In the genomic region with DNA sequence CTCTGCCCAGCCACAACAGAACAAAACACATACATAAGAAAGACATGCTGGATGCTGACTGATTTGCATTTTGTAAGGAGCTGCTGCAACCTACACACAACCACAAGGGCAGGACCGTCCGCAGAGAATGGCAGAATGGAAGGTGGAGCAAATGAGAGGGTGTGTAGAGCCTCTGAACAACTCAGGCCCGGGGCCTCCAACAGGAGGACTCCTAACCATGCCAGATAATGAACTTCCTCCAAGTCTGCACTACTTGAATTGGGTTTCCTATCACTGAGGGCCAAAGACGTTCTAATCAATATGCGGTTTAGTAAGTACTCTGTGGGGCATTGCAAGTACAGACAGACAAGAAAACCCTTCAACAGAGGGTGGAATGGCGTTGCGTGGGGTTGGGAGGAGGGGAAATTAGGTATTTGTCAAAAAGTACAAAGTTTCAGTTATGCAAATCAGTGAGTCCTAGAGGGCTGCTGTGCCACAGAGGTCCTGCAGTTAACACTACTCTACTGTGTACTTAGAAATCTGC, we compare ENCODE assay signal across 9 cellular contexts. TPM values are rescaled to one million over a fixed set of nuclear protein-coding genes. Genes with fewer than 3 reads are reported as not detected.
DNase-seq lines count a peak whose midpoint lies in the region; ATAC-seq and TF ChIP-seq lines count a peak whose summit lies in the region.
"Had no signal": no experiment of that assay in that cellular context is flagged by ENCODE, and none has a peak within 500 bp of the region (broad histone marks: within the 10 kb centered on the region; RNA-seq: fewer than 3 reads in every experiment).

No MANE protein-coding gene starts in this region.

- H3K27ac ChIP-seq in stomach = no peak overlapping the region
- no peak overlapping the region for H3K27ac ChIP-seq in ascending aorta

- no peaks in the 10 kb centered on the region for H3K27me3 ChIP-seq in stomach
- no peaks in the 10 kb centered on the region for H3K27me3 ChIP-seq in ascending aorta

- H3K36me3 ChIP-seq in stomach (peaks cover 0 to 5% (median 0%) of the 10 kb centered on the region in 4 donors), ascending aorta (peaks cover 0 to 3% of the 10 kb centered on the region in 2 donors)

- no peaks in the 10 kb centered on the region for H3K9me3 ChIP-seq in stomach
- H3K9me3 ChIP-seq in ascending aorta = no peaks in the 10 kb centered on the region

- TF ChIP-seq CTCF in stomach (IDR thresholded peaks at IDR 0.05) (no peak), ascending aorta (IDR thresholded peaks at IDR 0.05) (no peak)

- H3K4me1 ChIP-seq in stomach = peaks cover 13 to 60% (median 33%) of the 10 kb centered on the region in 4 donors
- H3K4me1 ChIP-seq in ascending aorta = peaks cover 0 to 10% of the 10 kb centered on the region in 2 donors

- 70 to 82% (median 74%) methylated on average over 7 of the region's 7 CpGs for WGBS in stomach, 5 donors

- intact Hi-C loops in stomach (cut with DNase I; ENCODE audit: low total_unique reads) (no loop called here), ascending aorta (cut with DNase I) (no loop called here)

- H3K4me3 ChIP-seq in stomach = no peak overlapping the region
- H3K4me3 ChIP-seq in ascending aorta = no peak overlapping the region

- ATAC-seq in GM18517 (IDR thresholded peaks at IDR 0.05; ENCODE audit: unreplicated experiment) (peak; percentile 85), GM21529 (IDR thresholded peaks at IDR 0.05; ENCODE audit: unreplicated experiment) (peak; percentile 74), HG03571 (IDR thresholded peaks at IDR 0.05; ENCODE audit: unreplicated experiment) (peak; percentile 72)

- peak; percentile 51 for DNase-seq in iPS-NIHi7 (ENCODE audit: extremely low spot score)
- DNase-seq in stomach = no peak
- no peak for DNase-seq in ascending aorta (ENCODE audit: low spot score in 2 of 2)
- no peak for DNase-seq in NK-92 (lab: John Stamatoyannopoulos, UW; ENCODE audit: unreplicated experiment)
- DNase-seq in NCI-H1930 (lab: John Stamatoyannopoulos, UW) = no peak
- DNase-seq: NCI-H2171 had no signal

- TF ChIP-seq EP300 in stomach (IDR thresholded peaks at IDR 0.05) = no peak

- TF ChIP-seq POLR2A in stomach (IDR thresholded peaks at IDR 0.05) = no peak

RNA-seq across cellular contexts. Expression of a gene that starts 14.6 kb away (rescaled TPM):
- total RNA-seq in stomach (100 to 1,000 TPM in 1 of 5 donors, 10 to 100 TPM in 4; 19.6 to 117 (median 79.7) TPM), ascending aorta (78.8 TPM)
- polyA plus RNA-seq in stomach = 10 to 100 TPM; 14.0 to 27.3 (median 26.0) TPM
